ENCODE assay signal across 17 cellular contexts in genomic region chr15:62766599-62766998, GRCh38.
DNase-seq lines count a peak whose midpoint lies in the region; ATAC-seq, FAIRE-seq and TF ChIP-seq lines count a peak whose summit lies in the region.
"Had no signal": no experiment of that assay in that cellular context is flagged by ENCODE, and none has a peak within 500 bp of the region (broad histone marks: within the 10 kb centered on the region; RNA-seq: fewer than 3 reads in every experiment).

No MANE protein-coding gene starts in this region.

- TF ChIP-seq EP300 in SK-N-SH (IDR thresholded peaks at IDR 0.05; ENCODE audit: borderline replicate concordance in 1 of 2, low read depth in 1 of 2, low read length in 1 of 2): peak; percentile 66 to 99

- 0 out of 2 replicates have a peak overlapping the region, but pooled peaks have one; percentile 25 for H3K4me2 ChIP-seq in SK-N-SH
- H3K4me2 ChIP-seq in smooth muscle cell: no peak overlapping the region

- H3K27ac ChIP-seq in heart right ventricle: peak overlapping the region in 1 of 10 donors; percentile 15
- no peak overlapping the region for H3K27ac ChIP-seq in right atrium auricular region
- peak overlapping the region; percentile 53 to 92 for H3K27ac ChIP-seq in SK-N-SH (ENCODE audit: low read depth in 2 of 2, low read length in 1 of 2)
- H3K27ac ChIP-seq in smooth muscle cell (ENCODE audit: low read depth): peak overlapping the region; percentile 68
- H3K27ac ChIP-seq in brain microvascular endothelial cell: no peak overlapping the region
- H3K27ac ChIP-seq: HL-60 had no signal

- peaks cover 0 to 100% (median 20%) of the 10 kb centered on the region in 9 donors for H3K36me3 ChIP-seq in heart right ventricle
- H3K36me3 ChIP-seq in right atrium auricular region: peaks cover 9% of the 10 kb centered on the region
- peaks cover 36 to 46% of the 10 kb centered on the region in 2 experiments for H3K36me3 ChIP-seq in SK-N-SH (replicated peaks in 1 of 2; ENCODE audit: control insufficient read depth in 1 of 2, insufficient read depth in 2 of 2, low read length in 1 of 2)
- no peaks in the 10 kb centered on the region for H3K36me3 ChIP-seq in bronchial epithelial cell (ENCODE audit: control insufficient read depth, insufficient read depth, low read length)
- H3K36me3 ChIP-seq in smooth muscle cell (ENCODE audit: low read depth): no peaks in the 10 kb centered on the region
- no peaks in the 10 kb centered on the region for H3K36me3 ChIP-seq in brain microvascular endothelial cell (replicated peaks)

- H3F3A ChIP-seq in SK-N-SH (replicated peaks; ENCODE audit: insufficient read depth) (peaks cover 42% of the 10 kb centered on the region), smooth muscle cell (ENCODE audit: low read depth) (peaks cover 13% of the 10 kb centered on the region)

- H3K9me2 ChIP-seq in SK-N-SH: no peaks in the 10 kb centered on the region

- POLR2A ChIA-PET in SK-N-SH (lab: Yijun Ruan, JAX): no interaction called here

- H3K4me3 ChIP-seq in heart right ventricle (no peak overlapping the region), right atrium auricular region (no peak overlapping the region), SK-N-SH (ENCODE audit: low read depth in 2 of 2, low read length in 1 of 2) (no peak overlapping the region), bronchial epithelial cell (ENCODE audit: low read depth, low read length) (no peak overlapping the region), smooth muscle cell (no peak overlapping the region), brain microvascular endothelial cell (ENCODE audit: low read depth, low read length) (no peak overlapping the region)

- H3K9me3 ChIP-seq in heart right ventricle (no peaks in the 10 kb centered on the region), right atrium auricular region (no peaks in the 10 kb centered on the region), SK-N-SH (no peaks in the 10 kb centered on the region), smooth muscle cell (replicated peaks; ENCODE audit: low read depth) (no peaks in the 10 kb centered on the region)
- H3K9me3 ChIP-seq: Caco-2 had no signal

- TF ChIP-seq RAD21 in SK-N-SH (IDR thresholded peaks at IDR 0.05; ENCODE audit: low read length): no peak

- H2AFZ ChIP-seq in SK-N-SH (ENCODE audit: low read depth): no peak overlapping the region
- no peak overlapping the region for H2AFZ ChIP-seq in smooth muscle cell (ENCODE audit: low read depth)

- H4K20me1 ChIP-seq in SK-N-SH (ENCODE audit: insufficient read depth) (no peaks in the 10 kb centered on the region), smooth muscle cell (ENCODE audit: low read depth) (no peaks in the 10 kb centered on the region)

- TF ChIP-seq CTCF in heart right ventricle (IDR thresholded peaks at IDR 0.05) (no peak), right atrium auricular region (IDR thresholded peaks at IDR 0.05) (no peak), SK-N-SH (IDR thresholded peaks at IDR 0.05) (no peak), bronchial epithelial cell (IDR thresholded peaks at IDR 0.05; ENCODE audit: insufficient read depth, low read length, severe bottlenecking) (no peak), smooth muscle cell (IDR thresholded peaks at IDR 0.05; ENCODE audit: borderline replicate concordance, insufficient read depth, poor library complexity, severe bottlenecking) (no peak), brain microvascular endothelial cell (IDR thresholded peaks at IDR 0.05; ENCODE audit: low read depth, low read length, missing control alignments) (no peak)

- H3K9ac ChIP-seq in SK-N-SH: no peak overlapping the region
- H3K9ac ChIP-seq in smooth muscle cell (ENCODE audit: low read depth): no peak overlapping the region

- intact Hi-C loops in heart right ventricle (cut with DNase I): no loop called here

- FAIRE-seq in bronchial epithelial cell (lab: Jason Lieb, UNC): peak; percentile 13
- FAIRE-seq: A204.1, GM19239 had no signal

- WGBS in heart right ventricle, 2 donors: 50 to 61% methylated on average over 4 of the region's 4 CpGs
- WGBS in SK-N-SH (ENCODE audit: low lambda C conversion rate): 28% methylated on average over 4 of the region's 4 CpGs
- WGBS in smooth muscle cell (ENCODE audit: low lambda C conversion rate): 39% methylated on average over 4 of the region's 4 CpGs

- H3K27me3 ChIP-seq in heart right ventricle: no peaks in the 10 kb centered on the region
- no peaks in the 10 kb centered on the region for H3K27me3 ChIP-seq in right atrium auricular region
- H3K27me3 ChIP-seq in SK-N-SH (ENCODE audit: insufficient read depth): no peaks in the 10 kb centered on the region
- H3K27me3 ChIP-seq in bronchial epithelial cell (ENCODE audit: control insufficient read depth, insufficient read depth, low read length): no peaks in the 10 kb centered on the region
- no peaks in the 10 kb centered on the region for H3K27me3 ChIP-seq in smooth muscle cell (ENCODE audit: low read depth)
- no peaks in the 10 kb centered on the region for H3K27me3 ChIP-seq in brain microvascular endothelial cell (replicated peaks)

- in situ Hi-C loops in brain microvascular endothelial cell (cut with HindIII; ENCODE audit: low pct_ligation_motif_present, low sequenced_read_pairs): no loop called here

- DNase-seq in heart right ventricle: no peak
- DNase-seq in right atrium auricular region (ENCODE audit: low spot score): no peak
- peak; percentile 37 for DNase-seq in SK-N-SH
- DNase-seq in bronchial epithelial cell (ENCODE audit: low read depth): no peak
- DNase-seq in smooth muscle cell (lab: John Stamatoyannopoulos, UW; ENCODE audit: unreplicated experiment): no peak
- no peak for DNase-seq in brain microvascular endothelial cell
- no peak for DNase-seq in stimulated activated naive CD4-positive, alpha-beta T cell (lab: John Stamatoyannopoulos, UW)
- DNase-seq: Caco-2; CD8-positive, alpha-beta memory T cell; DND-41; GDM1; HCEC 1CT; HFFc6 had no signal

- CTCF ChIA-PET in SK-N-SH (lab: Yijun Ruan, JAX): interaction anchor here (1.1 to 4.2 kb wide), 2 partner anchors 24 to 422 kb away, joined by 3 to 14 read pairs; no protein-coding TSS in a partner anchor

- H3K79me2 ChIP-seq in SK-N-SH (ENCODE audit: insufficient read depth) (no peaks in the 10 kb centered on the region; the same call in 1 of the 2 replicates), smooth muscle cell (ENCODE audit: low read depth) (no peaks in the 10 kb centered on the region)

- peaks cover 0 to 26% (median 6%) of the 10 kb centered on the region in 9 donors for H3K4me1 ChIP-seq in heart right ventricle
- no peaks in the 10 kb centered on the region for H3K4me1 ChIP-seq in right atrium auricular region
- H3K4me1 ChIP-seq in SK-N-SH (ENCODE audit: control insufficient read depth in 1 of 2, insufficient read depth in 2 of 2, low read depth in 1 of 2, low read length in 1 of 2): peaks cover 21 to 40% of the 10 kb centered on the region in 2 experiments
- H3K4me1 ChIP-seq in smooth muscle cell (ENCODE audit: low read depth): peaks cover 12% of the 10 kb centered on the region
- H3K4me1 ChIP-seq: Caco-2 had no signal

- ATAC-seq in heart right ventricle: peak in 6 of 8 donors; percentile 17 to 57 (median 30)
- ATAC-seq in HG03039 (IDR thresholded peaks at IDR 0.05; ENCODE audit: unreplicated experiment): no peak

TF ChIP-seq in SK-N-SH, 30 proteins besides CTCF, POLR2A, EP300 and RAD21 (continues in another document):
- no peak for TF ChIP-seq RCOR1 (IDR thresholded peaks at IDR 0.05; ENCODE audit: low read length)
- no peak for TF ChIP-seq GATA2 (CRISPR knock-in tag; IDR thresholded peaks at IDR 0.05)
- no peak; the same call in 1 of the 2 replicates for TF ChIP-seq USF1 (IDR thresholded peaks at IDR 0.05; ENCODE audit: borderline replicate concordance, low read depth)
- peak; percentile 96 for TF ChIP-seq FOXM1 (IDR thresholded peaks at IDR 0.05; ENCODE audit: low read depth)
- TF ChIP-seq ELF1 (IDR thresholded peaks at IDR 0.05): no peak
- no peak for TF ChIP-seq MXI1 (IDR thresholded peaks at IDR 0.05; ENCODE audit: low read depth, low read length)
- peak; percentile 90 for TF ChIP-seq JUND (IDR thresholded peaks at IDR 0.05)
- TF ChIP-seq RXRA (IDR thresholded peaks at IDR 0.05; ENCODE audit: borderline replicate concordance, low read depth): peak; percentile 86
- TF ChIP-seq USF2 (IDR thresholded peaks at IDR 0.05; ENCODE audit: borderline replicate concordance, low read depth, low read length): no peak
- no peak for TF ChIP-seq YY1 (IDR thresholded peaks at IDR 0.05; ENCODE audit: low read depth)
- no peak for TF ChIP-seq ZBTB33 (IDR thresholded peaks at IDR 0.05; ENCODE audit: borderline replicate concordance, low read depth)
- TF ChIP-seq MEF2A (IDR thresholded peaks at IDR 0.05; ENCODE audit: borderline replicate concordance, low read depth): peak; percentile 70
- TF ChIP-seq NFIC (IDR thresholded peaks at IDR 0.05; ENCODE audit: borderline replicate concordance): peak; percentile 88

Comparison
In these comparisons a context has a peak if more than half of its experiments do, and no peak if none do; other contexts are left out.
1. H3K27ac ChIP-seq: peak in SK-N-SH (2 of 2) and smooth muscle cell (single experiment); none in right atrium auricular region (0 of 2) and brain microvascular endothelial cell (single experiment).